Comparison of ENCODE assay signal across 12 cellular contexts in the genomic region with DNA sequence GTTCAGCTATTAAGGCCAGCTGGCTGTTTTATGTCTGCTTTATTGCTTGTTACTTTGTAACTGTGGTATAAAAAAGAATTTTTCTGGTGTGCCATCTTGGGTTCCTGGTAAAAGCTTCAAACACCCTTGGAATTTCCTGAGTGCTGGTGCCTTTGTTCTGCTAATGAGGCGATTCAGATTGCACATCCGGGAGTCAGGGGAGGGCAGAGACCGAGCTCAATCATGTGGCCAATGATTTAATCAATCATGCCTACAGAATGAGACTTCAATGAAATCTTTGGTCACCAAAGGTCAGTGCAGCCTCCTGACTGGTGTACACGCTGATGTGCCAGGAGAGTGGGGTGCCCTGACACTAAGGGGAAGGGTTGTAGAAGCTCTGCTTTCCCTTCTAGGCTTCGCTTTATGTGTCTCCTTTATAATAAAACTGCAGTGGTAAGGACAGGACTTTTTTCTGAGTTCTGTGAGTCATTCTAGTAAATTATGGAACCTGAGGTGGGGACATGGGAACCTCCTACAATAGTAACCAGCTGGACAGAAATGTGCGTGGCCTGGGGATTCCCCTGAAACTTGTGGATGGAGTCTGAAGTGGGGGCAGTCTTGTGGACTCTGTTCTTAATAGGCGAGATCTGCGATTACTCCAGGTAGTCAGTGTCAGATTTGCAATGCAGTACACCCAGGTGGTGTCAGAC.
A peak's percentile ranks its signal among the peaks of the same experiment; 100 is the strongest.
DNase-seq lines count a peak whose midpoint lies in the region; ATAC-seq and TF ChIP-seq lines count a peak whose summit lies in the region.
"Had no signal": no experiment of that assay in that cellular context is flagged by ENCODE, and none has a peak within 500 bp of the region (broad histone marks: within the 10 kb centered on the region; RNA-seq: fewer than 3 reads in every experiment).

No MANE protein-coding gene starts in this region.

- H3K9me3 ChIP-seq in HCT116 (ENCODE audit: control insufficient read depth in 1 of 2, insufficient read depth in 1 of 2, low read depth in 1 of 2, low read length in 2 of 2) (no peaks in the 10 kb centered on the region), iPS-20b (ENCODE audit: insufficient read depth, low read depth, low read length) (no peaks in the 10 kb centered on the region), skeletal muscle tissue (ENCODE audit: control insufficient read depth in 3 of 3, low read length in 3 of 3) (no peaks in the 10 kb centered on the region), WERI-Rb-1 (ENCODE audit: severe bottlenecking) (no peaks in the 10 kb centered on the region)
- H3K9me3 ChIP-seq: uterus had no signal

- H3K79me2 ChIP-seq in HCT116 (ENCODE audit: insufficient read depth, low read length), result no peaks in the 10 kb centered on the region

- RAD21 ChIA-PET in HCT116 (lab: Charles Lee; ENCODE audit: low non-redundant PET in 1 of 2, low total read pairs in 2 of 2, uncharacterized antibody in 2 of 2, unreplicated experiment in 2 of 2), result no interaction called here

- CTCF ChIA-PET in HCT116 (lab: Charles Lee), result no interaction called here

- 0 out of 2 replicates have a peak, but pooled peaks cover 3% of the 10 kb centered on the region for H4K20me1 ChIP-seq in HCT116 (ENCODE audit: insufficient read depth)

- BruUV-seq in HCT116 (replicated peaks; lab: Mats Ljungman, UMichigan), result no TSS peak

- POLR2A ChIA-PET in HCT116 (lab: Charles Lee), result no interaction called here

- H3K27me3 ChIP-seq in HCT116 (ENCODE audit: insufficient read depth, low read length) (no peaks in the 10 kb centered on the region), iPS-20b (ENCODE audit: insufficient read depth, low read length) (no peaks in the 10 kb centered on the region), skeletal muscle tissue (ENCODE audit: control insufficient read depth in 3 of 3, insufficient read depth in 3 of 3, low read length in 3 of 3) (no peaks in the 10 kb centered on the region), WERI-Rb-1 (ENCODE audit: insufficient read depth, low read depth, severe bottlenecking) (no peaks in the 10 kb centered on the region)
- H3K27me3 ChIP-seq: dorsolateral prefrontal cortex, uterus had no signal

- H3K27ac ChIP-seq in HCT116 (ENCODE audit: low read depth, low read length), result peak overlapping the region; percentile 42
- peak overlapping the region; percentile 91 for H3K27ac ChIP-seq in iPS-20b (ENCODE audit: low read length)
- peak overlapping the region; percentile 20 for H3K27ac ChIP-seq in skeletal muscle tissue (ENCODE audit: low read depth, low read length)
- no peak overlapping the region for H3K27ac ChIP-seq in WERI-Rb-1

- H3K9me2 ChIP-seq in HCT116 (ENCODE audit: insufficient read depth), result no peaks in the 10 kb centered on the region

- intact Hi-C loops in HCT116 (cut with micrococcal nuclease), result no loop called here

- TF ChIP-seq RAD21 in HCT116 (IDR thresholded peaks at IDR 0.05; ENCODE audit: low read depth), result no peak

- H3K36me3 ChIP-seq in HCT116 (ENCODE audit: control insufficient read depth in 1 of 2, insufficient read depth in 2 of 2, low read length in 2 of 2) (peaks cover 0 to 7% of the 10 kb centered on the region in 2 experiments; a peak in 1 of 4 replicates), iPS-20b (ENCODE audit: insufficient read depth, low read depth, low read length) (peaks cover 23% of the 10 kb centered on the region; the same call in 1 of the 2 replicates), skeletal muscle tissue (ENCODE audit: control insufficient read depth in 3 of 3, insufficient read depth in 3 of 3, low read length in 3 of 3) (peaks cover 0 to 18% (median 17%) of the 10 kb centered on the region in 3 donors), WERI-Rb-1 (no peaks in the 10 kb centered on the region)
- H3K36me3 ChIP-seq: uterus had no signal

- H2AFZ ChIP-seq in HCT116 (ENCODE audit: low read depth, low read length, poor library complexity, severe bottlenecking), result no peak overlapping the region

- peaks cover 15% of the 10 kb centered on the region in 2 experiments for H3K4me1 ChIP-seq in HCT116 (ENCODE audit: control insufficient read depth in 1 of 2, insufficient read depth in 2 of 2, low read length in 2 of 2)
- H3K4me1 ChIP-seq in iPS-20b (ENCODE audit: insufficient read depth, low read length), result peaks cover 57% of the 10 kb centered on the region
- no peaks in the 10 kb centered on the region for H3K4me1 ChIP-seq in skeletal muscle tissue (ENCODE audit: control insufficient read depth in 3 of 3, insufficient read depth in 3 of 3, low read length in 3 of 3)

- peak; percentile 59 for ATAC-seq in HCT116

- no peak for TF ChIP-seq POLR2A in HCT116 (IDR thresholded peaks at IDR 0.05; ENCODE audit: borderline replicate concordance, extremely low read depth, insufficient read depth, insufficient read length)

- H3K9ac ChIP-seq in HCT116 (ENCODE audit: low read length) (no peak overlapping the region), iPS-20b (ENCODE audit: low read depth, low read length) (peak overlapping the region; percentile 63; the same call in 1 of the 2 replicates), skeletal muscle tissue (ENCODE audit: low read depth in 1 of 3, low read length in 3 of 3) (no peak overlapping the region)

- peak overlapping the region; percentile 24; the same call in 1 of the 2 replicates for H3K4me2 ChIP-seq in HCT116 (ENCODE audit: low read length)

- no peak for TF ChIP-seq CTCF in HCT116 (IDR thresholded peaks at IDR 0.05 in 2 of 3, conservative IDR thresholded peaks at IDR 0.05 in 1 of 3; ENCODE audit: borderline replicate concordance in 1 of 3, insufficient read depth in 1 of 3, low read depth in 2 of 3, low read length in 2 of 3)
- no peak for TF ChIP-seq CTCF in WERI-Rb-1 (IDR thresholded peaks at IDR 0.05; ENCODE audit: low read depth, low read length)

- H3K4me3 ChIP-seq in HCT116 (replicated peaks in 1 of 2; ENCODE audit: low read depth in 1 of 2, low read length in 2 of 2) (no peak overlapping the region), iPS-20b (ENCODE audit: low read length) (peak overlapping the region; percentile 30; the same call in 1 of the 2 replicates), skeletal muscle tissue (ENCODE audit: low read length in 3 of 3) (no peak overlapping the region), WERI-Rb-1 (ENCODE audit: low read depth, low read length) (no peak overlapping the region)
- H3K4me3 ChIP-seq: dorsolateral prefrontal cortex, uterus had no signal

- DNase-seq in HCT116 (ENCODE audit: low read depth, low spot score), result no peak
- DNase-seq in astrocyte of the hippocampus (ENCODE audit: low read depth, low spot score), result peak; percentile 88
- DNase-seq in WERI-Rb-1, result no peak
- no peak for DNase-seq in SK-N-DZ (ENCODE audit: low spot score)
- no peak for DNase-seq in NCI-H2107 treated with DMSO at 0.1 percent for 48 hours (lab: John Stamatoyannopoulos, UW; ENCODE audit: unreplicated experiment)
- DNase-seq: activated CD4-positive, CD25-positive, alpha-beta regulatory T cell treated with anti-CD3 and anti-CD28 coated beads, Interleukin-2, amount 50 U/mL, for 72 hours; DND-41; dorsolateral prefrontal cortex; NCI-H2029 had no signal

TF ChIP-seq in HCT116, 20 proteins besides CTCF, POLR2A, EP300 and RAD21:
- no peak for TF ChIP-seq POLR2AphosphoS5 (IDR thresholded peaks at IDR 0.05; ENCODE audit: low read depth, low read length)
- no peak for TF ChIP-seq EZH2 (IDR thresholded peaks at IDR 0.05)
- no peak for TF ChIP-seq CEBPB (IDR thresholded peaks at IDR 0.05; ENCODE audit: low read depth)
- TF ChIP-seq TCF7L2 (IDR thresholded peaks at IDR 0.05; ENCODE audit: borderline replicate concordance, extremely low read depth, insufficient read depth, insufficient read length), result no peak
- TF ChIP-seq CBX3 (IDR thresholded peaks at IDR 0.05; ENCODE audit: low read depth), result no peak
- TF ChIP-seq, protein P1, sequence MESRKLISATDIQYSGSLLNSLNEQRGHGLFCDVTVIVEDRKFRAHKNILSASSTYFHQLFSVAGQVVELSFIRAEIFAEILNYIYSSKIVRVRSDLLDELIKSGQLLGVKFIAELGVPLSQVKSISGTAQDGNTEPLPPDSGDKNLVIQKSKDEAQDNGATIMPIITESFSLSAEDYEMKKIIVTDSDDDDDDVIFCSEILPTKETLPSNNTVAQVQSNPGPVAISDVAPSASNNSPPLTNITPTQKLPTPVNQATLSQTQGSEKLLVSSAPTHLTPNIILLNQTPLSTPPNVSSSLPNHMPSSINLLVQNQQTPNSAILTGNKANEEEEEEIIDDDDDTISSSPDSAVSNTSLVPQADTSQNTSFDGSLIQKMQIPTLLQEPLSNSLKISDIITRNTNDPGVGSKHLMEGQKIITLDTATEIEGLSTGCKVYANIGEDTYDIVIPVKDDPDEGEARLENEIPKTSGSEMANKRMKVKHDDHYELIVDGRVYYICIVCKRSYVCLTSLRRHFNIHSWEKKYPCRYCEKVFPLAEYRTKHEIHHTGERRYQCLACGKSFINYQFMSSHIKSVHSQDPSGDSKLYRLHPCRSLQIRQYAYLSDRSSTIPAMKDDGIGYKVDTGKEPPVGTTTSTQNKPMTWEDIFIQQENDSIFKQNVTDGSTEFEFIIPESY (IDR thresholded peaks at IDR 0.05; ENCODE audit: extremely low read depth, insufficient replicate concordance, low read length), result no peak
- no peak for TF ChIP-seq ZNF274 (IDR thresholded peaks at IDR 0.05; ENCODE audit: low read depth, low read length)
- TF ChIP-seq SP1 (IDR thresholded peaks at IDR 0.05; ENCODE audit: low read depth), result no peak
- no peak for TF ChIP-seq EGR1 (IDR thresholded peaks at IDR 0.05; ENCODE audit: low read depth)
- TF ChIP-seq EZH2phosphoT487 (IDR thresholded peaks at IDR 0.05; ENCODE audit: borderline replicate concordance), result no peak
- TF ChIP-seq, protein P2, sequence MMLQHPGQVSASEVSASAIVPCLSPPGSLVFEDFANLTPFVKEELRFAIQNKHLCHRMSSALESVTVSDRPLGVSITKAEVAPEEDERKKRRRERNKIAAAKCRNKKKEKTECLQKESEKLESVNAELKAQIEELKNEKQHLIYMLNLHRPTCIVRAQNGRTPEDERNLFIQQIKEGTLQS (IDR thresholded peaks at IDR 0.05), result no peak
- no peak for TF ChIP-seq ZFX (IDR thresholded peaks at IDR 0.05)
- TF ChIP-seq SRF (IDR thresholded peaks at IDR 0.05; ENCODE audit: low read depth), result no peak
